In the genomic region with DNA sequence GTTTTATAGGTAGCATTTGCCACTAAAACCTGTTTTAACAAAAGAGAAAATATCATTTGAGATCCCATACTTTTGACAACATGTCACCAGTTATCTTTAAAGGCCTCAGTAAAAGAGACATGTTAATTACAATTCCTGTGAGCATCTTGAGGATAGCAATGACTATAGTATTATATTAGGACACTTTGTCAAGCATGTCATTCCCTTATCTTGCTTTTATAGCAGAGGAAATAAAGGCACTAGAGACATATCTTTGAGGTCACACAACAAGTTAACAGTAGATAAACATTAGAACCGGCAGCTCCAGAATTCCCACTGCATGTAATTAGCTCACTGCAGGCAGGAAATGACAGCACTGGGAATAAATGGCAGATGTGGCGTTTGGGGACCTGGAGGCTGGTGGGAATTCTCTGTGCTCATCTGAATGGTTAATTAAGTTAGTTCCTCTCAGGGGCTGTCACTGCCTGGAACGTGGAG, we compare ENCODE assay signal across 19 cellular contexts. TPM values are rescaled to one million over a fixed set of nuclear protein-coding genes. Genes with fewer than 3 reads are reported as not detected.
DNase-seq lines count a peak whose midpoint lies in the region; ATAC-seq and TF ChIP-seq lines count a peak whose summit lies in the region.
"Had no signal": no experiment of that assay in that cellular context is flagged by ENCODE, and none has a peak within 500 bp of the region (broad histone marks: within the 10 kb centered on the region; RNA-seq: fewer than 3 reads in every experiment).

No MANE protein-coding gene starts in this region.

- peaks cover 20% of the 10 kb centered on the region for H3F3A ChIP-seq in PC-9 (ENCODE audit: insufficient read depth, low read depth)

- peaks cover 41% of the 10 kb centered on the region for H3K79me2 ChIP-seq in PC-9 (ENCODE audit: low read depth)

- CTCF ChIA-PET in PC-9 (lab: Charles Lee), result no interaction called here

- H3K4me3 Mint-ChIP-seq in progenitor cell of endocrine pancreas (ENCODE audit: low read depth), result no peak overlapping the region
- no peak overlapping the region for H3K4me3 Mint-ChIP-seq in osteocyte (ENCODE audit: unreplicated experiment)
- H3K4me3 Mint-ChIP-seq: activated CD4-positive, alpha-beta memory T cell treated with anti-CD3 and anti-CD28 coated beads, Interleukin-2, amount 10 ng/mL, durations not matched to agents 7 days and 5 days; activated naive CD4-positive, alpha-beta T cell treated with anti-CD3 and anti-CD28 coated beads, Interleukin-2, amount 50 U/mL, for 24 hours; activated T-cell treated with anti-CD3 and anti-CD28 coated beads, Interleukin-2, amount 50 U/mL, for 4 hours had no signal

- no peaks in the 10 kb centered on the region for H3K9me2 ChIP-seq in PC-9 (ENCODE audit: insufficient read depth)

- H3K27me3 ChIP-seq in PC-9 (ENCODE audit: insufficient read depth, low read depth), result no peaks in the 10 kb centered on the region
- H3K27me3 ChIP-seq: vagina had no signal

- no peaks in the 10 kb centered on the region for H4K20me1 ChIP-seq in PC-9 (ENCODE audit: insufficient read depth)

- no TSS peak for BruUV-seq in PC-9 (replicated peaks; lab: Mats Ljungman, UMichigan)

- no peaks in the 10 kb centered on the region for H3K9me3 ChIP-seq in PC-9 (ENCODE audit: insufficient read depth, low read depth)
- H3K9me3 ChIP-seq: vagina had no signal

- no peaks in the 10 kb centered on the region for H3K36me3 ChIP-seq in PC-9 (ENCODE audit: low read depth)
- H3K36me3 ChIP-seq: vagina had no signal

- H3K36me3 Mint-ChIP-seq in progenitor cell of endocrine pancreas (ENCODE audit: insufficient read depth) (peaks cover 10% of the 10 kb centered on the region), osteocyte (ENCODE audit: unreplicated experiment) (no peaks in the 10 kb centered on the region)
- H3K36me3 Mint-ChIP-seq: activated naive CD4-positive, alpha-beta T cell treated with anti-CD3 and anti-CD28 coated beads, Interleukin-2, amount 50 U/mL, for 24 hours had no signal

- H3K9me3 Mint-ChIP-seq in progenitor cell of endocrine pancreas (ENCODE audit: low read depth) (peaks cover 5% of the 10 kb centered on the region), osteocyte (ENCODE audit: unreplicated experiment) (no peaks in the 10 kb centered on the region)
- H3K9me3 Mint-ChIP-seq: activated CD4-positive, alpha-beta memory T cell treated with anti-CD3 and anti-CD28 coated beads, Interleukin-2, amount 10 ng/mL, durations not matched to agents 7 days and 5 days; activated naive CD4-positive, alpha-beta T cell treated with anti-CD3 and anti-CD28 coated beads, Interleukin-2, amount 50 U/mL, for 24 hours; activated T-cell treated with anti-CD3 and anti-CD28 coated beads, Interleukin-2, amount 50 U/mL, for 4 hours had no signal

- H3K4me2 ChIP-seq in PC-9, result no peak overlapping the region

- peak overlapping the region; percentile 94 for H3K27ac Mint-ChIP-seq in progenitor cell of endocrine pancreas
- no peak overlapping the region for H3K27ac Mint-ChIP-seq in osteocyte (ENCODE audit: unreplicated experiment)
- H3K27ac Mint-ChIP-seq: activated CD4-positive, alpha-beta memory T cell treated with anti-CD3 and anti-CD28 coated beads, Interleukin-2, amount 10 ng/mL, durations not matched to agents 7 days and 5 days; activated naive CD4-positive, alpha-beta T cell treated with anti-CD3 and anti-CD28 coated beads, Interleukin-2, amount 50 U/mL, for 24 hours had no signal

- H2AFZ ChIP-seq in PC-9, result no peak overlapping the region

- H3K4me1 ChIP-seq in PC-9 (replicated peaks; ENCODE audit: insufficient read depth), result peaks cover 43% of the 10 kb centered on the region

- intact Hi-C loops in PC-9 (cut with micrococcal nuclease; ENCODE audit: unreplicated experiment), result no loop called here

- DNase-seq in ELF-1 (ENCODE audit: low read depth, low spot score) (peak; percentile 62), PC-9 (no peak), fibroblast of villous mesenchyme (ENCODE audit: low read depth) (peak; percentile 53), progenitor cell of endocrine pancreas (ENCODE audit: low spot score, unreplicated experiment) (no peak), osteocyte (ENCODE audit: extremely low spot score, unreplicated experiment) (no peak), dedifferentiated amniotic fluid mesenchymal stem cell (ENCODE audit: extremely low spot score) (no peak)
- no peak for DNase-seq in stimulated activated naive CD4-positive, alpha-beta T cell (lab: John Stamatoyannopoulos, UW)
- DNase-seq: activated CD4-positive, alpha-beta memory T cell treated with anti-CD3 and anti-CD28 coated beads, Interleukin-2, amount 10 ng/mL, durations not matched to agents 7 days and 5 days; activated T-cell treated with anti-CD3 and anti-CD28 coated beads, Interleukin-2, amount 50 U/mL, for 4 hours; foreskin melanocyte; left cardiac atrium; NCI-H146; NCI-H345; stimulated activated CD4-positive, alpha-beta T cell treated with anti-CD3 and anti-CD28 coated beads, Interleukin-2, amount 100 ng/mL, for 48 hours; T-helper 1 cell had no signal

- H3K4me1 Mint-ChIP-seq in progenitor cell of endocrine pancreas (ENCODE audit: low read depth) (peaks cover 60% of the 10 kb centered on the region), osteocyte (ENCODE audit: unreplicated experiment) (peaks cover 29% of the 10 kb centered on the region)

- POLR2A ChIA-PET in PC-9 (lab: Charles Lee; ENCODE audit: unreplicated experiment), result no interaction called here

- H3K27ac ChIP-seq in PC-9, result 0 out of 2 replicates have a peak overlapping the region, but pooled peaks have one; percentile 6
- H3K27ac ChIP-seq: vagina had no signal

- TF ChIP-seq CTCF in PC-9 (conservative IDR thresholded peaks at IDR 0.05) (no peak), fibroblast of villous mesenchyme (IDR thresholded peaks at IDR 0.05; ENCODE audit: insufficient read depth, low read depth, low read length) (no peak), progenitor cell of endocrine pancreas (IDR thresholded peaks at IDR 0.05; ENCODE audit: unreplicated experiment) (no peak), osteocyte (IDR thresholded peaks at IDR 0.05) (no peak)

- H3K27me3 Mint-ChIP-seq in progenitor cell of endocrine pancreas (no peaks in the 10 kb centered on the region), osteocyte (ENCODE audit: unreplicated experiment) (no peaks in the 10 kb centered on the region)

- no peak for ATAC-seq in GM21367 (IDR thresholded peaks at IDR 0.05; ENCODE audit: unreplicated experiment)
- ATAC-seq: activated T-cell treated with anti-CD3 and anti-CD28 coated beads, Interleukin-2, amount 50 U/mL, for 4 hours; Right ventricle myocardium inferior had no signal

- H3K4me3 ChIP-seq in PC-9 (no peak overlapping the region), fibroblast of villous mesenchyme (ENCODE audit: low read depth, low read length) (no peak overlapping the region)
- H3K4me3 ChIP-seq: vagina had no signal

RNA-seq across cellular contexts. Expression of a gene that starts 25.9 kb away (rescaled TPM):
- 10.0 and 12.7 TPM in 2 replicates for total RNA-seq in PC-9 (2021)
- total RNA-seq in fibroblast of villous mesenchyme, result 1.9 and 3.0 TPM in 2 replicates
- total RNA-seq in progenitor cell of endocrine pancreas, result 140 TPM in 2 replicates
- total RNA-seq in osteocyte, result 13.5 and 14.5 TPM in 2 replicates
- total RNA-seq: activated T-cell treated with anti-CD3 and anti-CD28 coated beads, Interleukin-2, amount 50 U/mL, for 4 hours; left cardiac atrium; Right ventricle myocardium inferior had no signal

Comparison
In these comparisons a context has a peak if more than half of its experiments do, and no peak if none do; other contexts are left out.
1. DNase-seq: peak in ELF-1 (single experiment) and fibroblast of villous mesenchyme (single experiment); none in PC-9 (0 of 2), progenitor cell of endocrine pancreas (single experiment), stimulated activated naive CD4-positive, alpha-beta T cell (0 of 6), osteocyte (single experiment) and dedifferentiated amniotic fluid mesenchymal stem cell (single experiment).